In genomic region chr6:68040312-68040778, GRCh38 we compare ENCODE assay signal across 12 cellular contexts.
DNase-seq lines count a peak whose midpoint lies in the region; ATAC-seq and TF ChIP-seq lines count a peak whose summit lies in the region.
"Had no signal": no experiment of that assay in that cellular context is flagged by ENCODE, and none has a peak within 500 bp of the region (broad histone marks: within the 10 kb centered on the region; RNA-seq: fewer than 3 reads in every experiment).

No MANE protein-coding gene starts in this region.

- peak overlapping the region; percentile 7 for H3K4me3 ChIP-seq in OCI-LY3 (ENCODE audit: low read length)
- peak overlapping the region in 1 of 4 donors; percentile 25 for H3K4me3 ChIP-seq in esophagus squamous epithelium
- H3K4me3 ChIP-seq: right lobe of liver had no signal

- WGBS in esophagus squamous epithelium, 2 donors = 31 to 34% methylated on average over 13 of the region's 13 CpGs

- H3K9me3 ChIP-seq in ES-I3 (ENCODE audit: control insufficient read depth, insufficient read depth, low read length) (0 out of 2 replicates have a peak, but pooled peaks cover 5% of the 10 kb centered on the region), OCI-LY3 (ENCODE audit: insufficient read depth, low read length) (no peaks in the 10 kb centered on the region), esophagus squamous epithelium (peaks cover 0 to 10% (median 0%) of the 10 kb centered on the region in 3 donors)
- H3K9me3 ChIP-seq: right lobe of liver had no signal

- intact Hi-C loops in dendritic cell treated with granulocyte-macrophage colony-stimulating factor and Interleukin-4, amounts not matched to agents 40 ng/mL and 50 ng/mL, for 4 days (cut with micrococcal nuclease) = no loop called here
- intact Hi-C loops in esophagus squamous epithelium (cut with DNase I) = no loop called here

- peak overlapping the region; percentile 37 for H3K4me3 Mint-ChIP-seq in dendritic cell treated with granulocyte-macrophage colony-stimulating factor and Interleukin-4, amounts not matched to agents 40 ng/mL and 50 ng/mL, for 4 days
- peak overlapping the region; percentile 75 for H3K4me3 Mint-ChIP-seq in neural crest cell

- H3K4me1 Mint-ChIP-seq in dendritic cell treated with granulocyte-macrophage colony-stimulating factor and Interleukin-4, amounts not matched to agents 40 ng/mL and 50 ng/mL, for 4 days (ENCODE audit: low read depth) = no peaks in the 10 kb centered on the region
- peaks cover 21% of the 10 kb centered on the region for H3K4me1 Mint-ChIP-seq in neural crest cell

- peaks cover 13% of the 10 kb centered on the region for H3K9me3 Mint-ChIP-seq in dendritic cell treated with granulocyte-macrophage colony-stimulating factor and Interleukin-4, amounts not matched to agents 40 ng/mL and 50 ng/mL, for 4 days
- H3K9me3 Mint-ChIP-seq in neural crest cell = no peaks in the 10 kb centered on the region

- no peak overlapping the region for H3K27ac Mint-ChIP-seq in dendritic cell treated with granulocyte-macrophage colony-stimulating factor and Interleukin-4, amounts not matched to agents 40 ng/mL and 50 ng/mL, for 4 days
- peak overlapping the region; percentile 96 for H3K27ac Mint-ChIP-seq in neural crest cell (ENCODE audit: unreplicated experiment)

- no peaks in the 10 kb centered on the region for H3K36me3 Mint-ChIP-seq in dendritic cell treated with granulocyte-macrophage colony-stimulating factor and Interleukin-4, amounts not matched to agents 40 ng/mL and 50 ng/mL, for 4 days (ENCODE audit: low read depth)
- no peaks in the 10 kb centered on the region for H3K36me3 Mint-ChIP-seq in neural crest cell (ENCODE audit: low read depth)

- H3K4me2 ChIP-seq in OCI-LY3 (ENCODE audit: low read length) = peak overlapping the region; percentile 21

- H3K27me3 Mint-ChIP-seq in dendritic cell treated with granulocyte-macrophage colony-stimulating factor and Interleukin-4, amounts not matched to agents 40 ng/mL and 50 ng/mL, for 4 days = no peaks in the 10 kb centered on the region
- H3K27me3 Mint-ChIP-seq in neural crest cell (ENCODE audit: low read depth) = no peaks in the 10 kb centered on the region

- peak; percentile 2 for DNase-seq in neural crest cell (ENCODE audit: low read depth, low spot score)
- no peak for DNase-seq in NCI-H2107 treated with DMSO at 0.1 percent for 48 hours (lab: John Stamatoyannopoulos, UW; ENCODE audit: unreplicated experiment)
- DNase-seq in esophagus squamous epithelium (lab: John Stamatoyannopoulos, UW) = no peak
- no peak for DNase-seq in NCI-H82 treated with DMSO at 0.1 percent for 48 hours (lab: John Stamatoyannopoulos, UW; ENCODE audit: unreplicated experiment)
- DNase-seq: activated CD8-positive, alpha-beta memory T cell treated with anti-CD3 and anti-CD28 coated beads, Interleukin-2, amount 50 U/mL, for 4 hours; caudate nucleus; NCI-H1436; right lobe of liver had no signal

- no peaks in the 10 kb centered on the region for H3K79me2 ChIP-seq in OCI-LY3 (ENCODE audit: low read length)

- peak overlapping the region; percentile 27 for H2AFZ ChIP-seq in OCI-LY3 (ENCODE audit: low read depth, low read length)

- H3K27ac ChIP-seq in OCI-LY3 (ENCODE audit: low read length) (no peak overlapping the region), esophagus squamous epithelium (no peak overlapping the region)
- H3K27ac ChIP-seq: right lobe of liver had no signal

- H4K20me1 ChIP-seq in OCI-LY3 (ENCODE audit: insufficient read depth, low read length) = no peaks in the 10 kb centered on the region

- H3K27me3 ChIP-seq in OCI-LY3 (ENCODE audit: low read depth, low read length) (no peaks in the 10 kb centered on the region), esophagus squamous epithelium (no peaks in the 10 kb centered on the region)
- H3K27me3 ChIP-seq: right lobe of liver had no signal

- H3K4me1 ChIP-seq in ES-I3 (ENCODE audit: insufficient read depth, low read length) (peaks cover 31% of the 10 kb centered on the region), OCI-LY3 (ENCODE audit: low read length) (no peaks in the 10 kb centered on the region), esophagus squamous epithelium (no peaks in the 10 kb centered on the region)
- H3K4me1 ChIP-seq: right lobe of liver had no signal

- H3K36me3 ChIP-seq in ES-I3 (ENCODE audit: insufficient read depth, low read length) = no peaks in the 10 kb centered on the region
- H3K36me3 ChIP-seq in OCI-LY3 (replicated peaks; ENCODE audit: low read depth, low read length) = no peaks in the 10 kb centered on the region
- H3K36me3 ChIP-seq in esophagus squamous epithelium = no peaks in the 10 kb centered on the region
- H3K36me3 ChIP-seq: right lobe of liver had no signal

- TF ChIP-seq CTCF in OCI-LY3 (IDR thresholded peaks at IDR 0.05; ENCODE audit: low read depth, low read length) (no peak), neural crest cell (conservative IDR thresholded peaks at IDR 0.05) (no peak), esophagus squamous epithelium (IDR thresholded peaks at IDR 0.05) (no peak)

- no peak for TF ChIP-seq POLR2A in esophagus squamous epithelium (IDR thresholded peaks at IDR 0.05)

- ATAC-seq in GM18511 (IDR thresholded peaks at IDR 0.05; ENCODE audit: unreplicated experiment) = no peak
- ATAC-seq: right lobe of liver had no signal

- H3K9ac ChIP-seq in ES-I3 (ENCODE audit: low read depth, low read length) (peak overlapping the region; percentile 49), OCI-LY3 (ENCODE audit: low read length) (no peak overlapping the region)
